Comparison of ENCODE assay signal across 31 cellular contexts in genomic region chr14:67492538-67492937, GRCh38. TPM values are rescaled to one million over a fixed set of nuclear protein-coding genes. Genes with fewer than 3 reads are reported as not detected.
DNase-seq lines count a peak whose midpoint lies in the region; ATAC-seq and TF ChIP-seq lines count a peak whose summit lies in the region.
"Had no signal": no experiment of that assay in that cellular context is flagged by ENCODE, and none has a peak within 500 bp of the region (broad histone marks: within the 10 kb centered on the region; RNA-seq: fewer than 3 reads in every experiment).

No MANE protein-coding gene starts in this region.

- H2AFZ ChIP-seq in Karpas-422 (ENCODE audit: low read length): no peak overlapping the region
- H2AFZ ChIP-seq: hepatocyte had no signal

- H3K27me3 Mint-ChIP-seq in CD4-positive, CD25-positive, alpha-beta regulatory T cell: no peaks in the 10 kb centered on the region
- H3K27me3 Mint-ChIP-seq in T-cell: no peaks in the 10 kb centered on the region
- H3K27me3 Mint-ChIP-seq in glutamatergic neuron (ENCODE audit: unreplicated experiment): peaks cover 8% of the 10 kb centered on the region
- H3K27me3 Mint-ChIP-seq: natural killer cell treated with Interleukin-12 subunit alpha and Interleukin-12 subunit beta and Interleukin-15 and Interleukin-18, amount 100 ng/mL, for 72 hours had no signal

- no peak for DNase-seq in CD4-positive, CD25-positive, alpha-beta regulatory T cell
- DNase-seq in Karpas-422 (no peak), T-cell (no peak), glutamatergic neuron (no peak), left colon (no peak)
- DNase-seq in effector memory CD4-positive, alpha-beta T cell: no peak
- DNase-seq: activated CD4-positive, alpha-beta memory T cell treated with anti-CD3 and anti-CD28 coated beads for 36 hours; activated naive CD4-positive, alpha-beta T cell; activated T-cell treated with anti-CD3 and anti-CD28 coated beads, Interleukin-2, amount 50 U/mL, for 72 hours; Caco-2; gastrocnemius medialis; GDM1; GOT3; HFFc6; IMR-90; lower lobe of right lung; NCI-H226; occipital lobe; OCI-M1; psoas muscle; stimulated activated CD4-positive, alpha-beta T cell treated with anti-CD3 and anti-CD28 coated beads, Interleukin-12 subunit alpha, Interleukin-12 subunit beta, amount 100 ng/mL, for 4 hours; stimulated activated CD4-positive, alpha-beta T cell treated with anti-CD3 and anti-CD28 coated beads, Interleukin-2, amount 100 ng/mL, for 48 hours had no signal

- H3K4me1 ChIP-seq in CD4-positive, CD25-positive, alpha-beta regulatory T cell (ENCODE audit: control insufficient read depth, insufficient read depth, low read length, poor library complexity, severe bottlenecking): peaks cover 19% of the 10 kb centered on the region
- H3K4me1 ChIP-seq in Karpas-422 (ENCODE audit: low read length): peaks cover 58% of the 10 kb centered on the region
- peaks cover 11% of the 10 kb centered on the region for H3K4me1 ChIP-seq in effector memory CD4-positive, alpha-beta T cell (ENCODE audit: control insufficient read depth, insufficient read depth, low read length, poor library complexity, severe bottlenecking)
- H3K4me1 ChIP-seq: Caco-2 had no signal

- H3K9ac ChIP-seq in Karpas-422 (ENCODE audit: low read length): peak overlapping the region; percentile 32
- H3K9ac ChIP-seq: BLaER1 treated with 17β-estradiol and CSF1 and Interleukin-3, amounts not matched to agents 10 nM and 100 nM had no signal

- H3K4me3 Mint-ChIP-seq in CD4-positive, CD25-positive, alpha-beta regulatory T cell: peak overlapping the region in 1 of 4 donors; percentile 37
- no peak overlapping the region for H3K4me3 Mint-ChIP-seq in T-cell
- no peak overlapping the region for H3K4me3 Mint-ChIP-seq in glutamatergic neuron (ENCODE audit: unreplicated experiment)
- H3K4me3 Mint-ChIP-seq: activated CD4-positive, alpha-beta memory T cell treated with anti-CD3 and anti-CD28 coated beads for 36 hours; activated T-cell treated with anti-CD3 and anti-CD28 coated beads, Interleukin-2, amount 50 U/mL, for 72 hours; HFFc6; natural killer cell treated with Interleukin-12 subunit alpha and Interleukin-12 subunit beta and Interleukin-15 and Interleukin-18, amount 100 ng/mL, for 72 hours had no signal

- ATAC-seq in CD4-positive, CD25-positive, alpha-beta regulatory T cell (ENCODE audit: low read depth in 2 of 2): no peak
- ATAC-seq in T-cell (replicated peaks in 1 of 4): no peak
- no peak for ATAC-seq in GM21717 (IDR thresholded peaks at IDR 0.05; ENCODE audit: unreplicated experiment)
- no peak for ATAC-seq in left colon
- ATAC-seq: activated CD4-positive, CD25-positive, alpha-beta regulatory T cell treated with anti-CD3 and anti-CD28 coated beads, Interleukin-2, amount 50 U/mL, for 24 hours; activated T-cell treated with anti-CD3 and anti-CD28 coated beads, Interleukin-2, amount 50 U/mL, for 72 hours; gastrocnemius medialis; lower lobe of right lung; natural killer cell treated with Interleukin-12 subunit alpha and Interleukin-12 subunit beta and Interleukin-15 and Interleukin-18, amount 100 ng/mL, for 72 hours; psoas muscle; sciatic nerve had no signal

- H3K4me3 ChIP-seq in CD4-positive, CD25-positive, alpha-beta regulatory T cell (ENCODE audit: low read depth, low read length): no peak overlapping the region
- no peak overlapping the region for H3K4me3 ChIP-seq in Karpas-422 (ENCODE audit: low read length)
- H3K4me3 ChIP-seq in effector memory CD4-positive, alpha-beta T cell (ENCODE audit: insufficient read depth, low read depth, low read length, poor library complexity, severe bottlenecking): no peak overlapping the region
- H3K4me3 ChIP-seq: BLaER1 treated with 17β-estradiol and CSF1 and Interleukin-3, amounts not matched to agents 10 nM and 100 nM; gastrocnemius medialis; hepatocyte; lower lobe of right lung; psoas muscle; tibial nerve had no signal

- H3K36me3 ChIP-seq in CD4-positive, CD25-positive, alpha-beta regulatory T cell (ENCODE audit: control insufficient read depth, insufficient read depth, low read length): no peaks in the 10 kb centered on the region
- no peaks in the 10 kb centered on the region; the same call in 1 of the 2 replicates for H3K36me3 ChIP-seq in Karpas-422 (ENCODE audit: insufficient read depth, low read length)
- no peaks in the 10 kb centered on the region for H3K36me3 ChIP-seq in effector memory CD4-positive, alpha-beta T cell (ENCODE audit: control insufficient read depth, insufficient read depth, low read length)
- H3K36me3 ChIP-seq: gastrocnemius medialis, lower lobe of right lung, tibial nerve had no signal

- intact Hi-C loops in left colon (cut with DNase I, micrococcal nuclease): no loop called here

- H3K4me2 ChIP-seq in Karpas-422 (ENCODE audit: low read depth, low read length, poor library complexity, severe bottlenecking): peak overlapping the region; percentile 27
- H3K4me2 ChIP-seq: hepatocyte had no signal

- H3K9me2 ChIP-seq in Karpas-422 (replicated peaks; ENCODE audit: insufficient read depth, low read length): no peaks in the 10 kb centered on the region

- H3K9me3 Mint-ChIP-seq in CD4-positive, CD25-positive, alpha-beta regulatory T cell: peaks cover 0 to 12% (median 4%) of the 10 kb centered on the region in 7 donors
- H3K9me3 Mint-ChIP-seq in T-cell: peaks cover 1 to 15% (median 7%) of the 10 kb centered on the region in 3 donors
- H3K9me3 Mint-ChIP-seq in glutamatergic neuron (ENCODE audit: unreplicated experiment): peaks cover 6% of the 10 kb centered on the region

- CTCF ChIA-PET in T-cell (lab: Charles Lee): no interaction called here

- no peak for TF ChIP-seq CTCF in glutamatergic neuron (IDR thresholded peaks at IDR 0.05; ENCODE audit: partially characterized antibody, unreplicated experiment)

- H3K4me1 Mint-ChIP-seq in CD4-positive, CD25-positive, alpha-beta regulatory T cell: peaks cover 0 to 39% (median 17%) of the 10 kb centered on the region in 4 donors
- peaks cover 39 to 50% (median 48%) of the 10 kb centered on the region in 3 donors for H3K4me1 Mint-ChIP-seq in T-cell
- H3K4me1 Mint-ChIP-seq in glutamatergic neuron (ENCODE audit: low read depth, unreplicated experiment): no peaks in the 10 kb centered on the region

- H3K27me3 ChIP-seq in CD4-positive, CD25-positive, alpha-beta regulatory T cell (ENCODE audit: control insufficient read depth, insufficient read depth, low read length): no peaks in the 10 kb centered on the region
- H3K27me3 ChIP-seq in Karpas-422 (ENCODE audit: low read length): no peaks in the 10 kb centered on the region
- no peaks in the 10 kb centered on the region for H3K27me3 ChIP-seq in effector memory CD4-positive, alpha-beta T cell (replicated peaks; ENCODE audit: control insufficient read depth, insufficient read depth, low read length, poor library complexity, severe bottlenecking)
- H3K27me3 ChIP-seq: BLaER1 treated with 17β-estradiol and CSF1 and Interleukin-3, amounts not matched to agents 10 nM and 100 nM; gastrocnemius medialis; hepatocyte; tibial nerve had no signal

- H3K36me3 Mint-ChIP-seq in CD4-positive, CD25-positive, alpha-beta regulatory T cell: peaks cover 17% of the 10 kb centered on the region
- H3K36me3 Mint-ChIP-seq in T-cell (peaks cover 9% of the 10 kb centered on the region), glutamatergic neuron (ENCODE audit: unreplicated experiment) (peaks cover 9% of the 10 kb centered on the region)

- H3K27ac Mint-ChIP-seq in CD4-positive, CD25-positive, alpha-beta regulatory T cell: peak overlapping the region in 2 of 3 donors; percentile 5 to 62
- H3K27ac Mint-ChIP-seq in T-cell: peak overlapping the region; percentile 16 to 74
- peak overlapping the region; percentile 73 for H3K27ac Mint-ChIP-seq in glutamatergic neuron (ENCODE audit: unreplicated experiment)
- H3K27ac Mint-ChIP-seq: activated CD4-positive, alpha-beta memory T cell treated with anti-CD3 and anti-CD28 coated beads for 36 hours; activated T-cell treated with anti-CD3 and anti-CD28 coated beads, Interleukin-2, amount 50 U/mL, for 72 hours; HFFc6 had no signal

- H3K27ac ChIP-seq in CD4-positive, CD25-positive, alpha-beta regulatory T cell (ENCODE audit: insufficient read depth, low read length, poor library complexity, severe bottlenecking): no peak overlapping the region
- peak overlapping the region; percentile 95 for H3K27ac ChIP-seq in Karpas-422 (ENCODE audit: low read length)
- H3K27ac ChIP-seq in effector memory CD4-positive, alpha-beta T cell (ENCODE audit: insufficient read depth, low read length, poor library complexity, severe bottlenecking): no peak overlapping the region
- H3K27ac ChIP-seq: gastrocnemius medialis, hepatocyte, lower lobe of right lung, psoas muscle, RWPE1, tibial nerve had no signal

- peaks cover 14 to 17% of the 10 kb centered on the region in 2 experiments for H3K9me3 ChIP-seq in CD4-positive, CD25-positive, alpha-beta regulatory T cell (ENCODE audit: control insufficient read depth in 2 of 2, low read length in 2 of 2)
- peaks cover 14% of the 10 kb centered on the region; the same call in 1 of the 2 replicates for H3K9me3 ChIP-seq in Karpas-422 (ENCODE audit: low read length)
- peaks cover 4% of the 10 kb centered on the region for H3K9me3 ChIP-seq in effector memory CD4-positive, alpha-beta T cell (ENCODE audit: control insufficient read depth, low read length)

- POLR2A ChIA-PET in T-cell (lab: Charles Lee): no interaction called here

- no peaks in the 10 kb centered on the region for H4K20me1 ChIP-seq in Karpas-422 (ENCODE audit: insufficient read depth, low read depth, low read length)

- H3K79me2 ChIP-seq in Karpas-422 (ENCODE audit: low read length): peaks cover 19% of the 10 kb centered on the region; the same call in 1 of the 2 replicates
- H3K79me2 ChIP-seq: hepatocyte had no signal

RNA-seq across cellular contexts. Expression of gene TMEM229B, which starts 4.0 kb away (rescaled TPM):
- total RNA-seq in CD4-positive, CD25-positive, alpha-beta regulatory T cell: 12.3 TPM
- 10 to 100 TPM in 3 of 4 donors, 1 to 10 TPM in 1; 8.2 to 21.6 (median 15.7) TPM for polyA plus RNA-seq in CD4-positive, CD25-positive, alpha-beta regulatory T cell
- 60.2 and 84.7 TPM in 2 replicates for total RNA-seq in Karpas-422 (2014; rRNA removed; shearing (Covaris generic); ENCODE audit: low replicate concordance)
- 10 to 100 TPM; 19.0 to 41.7 (median 32.3) TPM for total RNA-seq in T-cell
- 7.5 TPM for total RNA-seq in glutamatergic neuron (ENCODE audit: unreplicated experiment)
- 10 to 100 TPM in 1 of 2 donors, 1 to 10 TPM in 1; 5.0 to 10.3 TPM for total RNA-seq in left colon
- total RNA-seq: Caco-2, endothelial cell of umbilical vein had no signal
- polyA plus RNA-seq: IMR-90 had no signal

RNA-seq across cellular contexts. Expression of gene PLEKHH1, which starts 40.6 kb away (rescaled TPM):
- 0.15 TPM for total RNA-seq in CD4-positive, CD25-positive, alpha-beta regulatory T cell
- polyA plus RNA-seq in CD4-positive, CD25-positive, alpha-beta regulatory T cell: under 1 TPM in 2 of 4 donors, not detected in 2; 0.05 to 0.24 TPM
- 0.83 and 3.7 TPM in 2 replicates for total RNA-seq in Karpas-422 (2014; rRNA removed; shearing (Covaris generic); ENCODE audit: low replicate concordance)
- total RNA-seq in T-cell (1 to 10 TPM in 1 of 5 donors, under 1 TPM in 4; 0.20 to 1.0 (median 0.58) TPM), glutamatergic neuron (ENCODE audit: unreplicated experiment) (32.4 TPM), left colon (10 to 100 TPM; 54.0 to 63.2 TPM)
